ENCODE assay signal across 16 cellular contexts in the genomic region with DNA sequence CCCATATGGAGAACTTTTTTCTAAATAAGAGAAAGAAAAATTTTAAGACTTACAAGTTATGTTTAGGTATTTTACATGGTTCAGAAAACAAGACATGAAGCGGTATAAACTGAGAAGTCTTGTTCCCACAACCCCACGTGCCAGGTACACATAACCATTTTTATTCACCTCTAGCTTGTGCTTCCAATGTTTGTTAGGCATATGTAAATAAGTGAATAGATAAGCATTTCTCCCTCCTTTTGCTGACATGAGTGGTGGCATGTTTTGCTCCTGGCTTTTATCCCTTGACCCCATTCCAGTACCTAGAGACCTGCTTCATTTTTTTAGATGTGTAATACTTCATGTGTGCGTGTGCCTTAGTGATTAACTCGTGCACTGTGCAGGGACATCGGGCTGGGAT.
"Had no signal": no experiment of that assay in that cellular context is flagged by ENCODE, and none has a peak within 500 bp of the region (broad histone marks: within the 10 kb centered on the region; RNA-seq: fewer than 3 reads in every experiment).

No MANE protein-coding gene starts in this region.

- H3K36me3 Mint-ChIP-seq: natural killer cell treated with Interleukin-12 subunit alpha and Interleukin-12 subunit beta and Interleukin-15 and Interleukin-18, amount 100 ng/mL, for 72 hours had no signal

- H3K4me3 ChIP-seq: ovary, thyroid gland had no signal

- ATAC-seq: left colon; natural killer cell treated with Interleukin-12 subunit alpha and Interleukin-12 subunit beta and Interleukin-15 and Interleukin-18, amount 100 ng/mL, for 72 hours; stimulated activated naive CD8-positive, alpha-beta T cell treated with anti-CD3 and anti-CD28 coated beads, Interleukin-15, amount 100 ng/mL, for 72 hours had no signal

- H3K27ac ChIP-seq: ovary, thyroid gland had no signal

- H3K27me3 Mint-ChIP-seq: activated naive CD8-positive, alpha-beta T cell; natural killer cell treated with Interleukin-12 subunit alpha and Interleukin-12 subunit beta and Interleukin-15 and Interleukin-18, amount 100 ng/mL, for 72 hours; stimulated activated naive CD8-positive, alpha-beta T cell treated with anti-CD3 and anti-CD28 coated beads, Interleukin-15, amount 100 ng/mL, for 72 hours had no signal

- DNase-seq: activated CD4-positive, alpha-beta T cell treated with anti-CD3 and anti-CD28 coated beads for 1 hour; activated CD4-positive, alpha-beta T cell treated with anti-CD3 and anti-CD28 coated beads, Interleukin-2, amount 50 U/mL, for 48 hours; activated gamma-delta T cell; activated T-cell treated with anti-CD3 and anti-CD28 coated beads, Interleukin-2, amount 50 U/mL, for 48 hours; amygdala; left colon; mammary epithelial cell; ovary; retina; SHP77 treated with DMSO at 0.1 percent for 48 hours; stimulated activated CD4-positive, alpha-beta T cell treated with anti-CD3 and anti-CD28 coated beads, Interleukin-4, amount 100 ng/mL, for 4 hours; stimulated activated naive CD8-positive, alpha-beta T cell treated with anti-CD3 and anti-CD28 coated beads, Interleukin-15, amount 100 ng/mL, for 72 hours; T-helper 9 cell; thyroid gland had no signal

- H3K9me3 ChIP-seq: ovary, thyroid gland had no signal

- H3K4me3 Mint-ChIP-seq: activated naive CD8-positive, alpha-beta T cell; natural killer cell treated with Interleukin-12 subunit alpha and Interleukin-12 subunit beta and Interleukin-15 and Interleukin-18, amount 100 ng/mL, for 72 hours; stimulated activated naive CD8-positive, alpha-beta T cell treated with anti-CD3 and anti-CD28 coated beads, Interleukin-15, amount 100 ng/mL, for 72 hours had no signal

- H3K27me3 ChIP-seq: ovary, thyroid gland had no signal

- H3K27ac Mint-ChIP-seq: activated naive CD8-positive, alpha-beta T cell; natural killer cell treated with Interleukin-12 subunit alpha and Interleukin-12 subunit beta and Interleukin-15 and Interleukin-18, amount 100 ng/mL, for 72 hours; stimulated activated naive CD8-positive, alpha-beta T cell treated with anti-CD3 and anti-CD28 coated beads, Interleukin-15, amount 100 ng/mL, for 72 hours had no signal

- H3K36me3 ChIP-seq: ovary, thyroid gland had no signal

- H3K9me3 Mint-ChIP-seq: natural killer cell treated with Interleukin-12 subunit alpha and Interleukin-12 subunit beta and Interleukin-15 and Interleukin-18, amount 100 ng/mL, for 72 hours; stimulated activated naive CD8-positive, alpha-beta T cell treated with anti-CD3 and anti-CD28 coated beads, Interleukin-15, amount 100 ng/mL, for 72 hours had no signal
